Comparison of ENCODE assay signal across 19 cellular contexts in the genomic region with DNA sequence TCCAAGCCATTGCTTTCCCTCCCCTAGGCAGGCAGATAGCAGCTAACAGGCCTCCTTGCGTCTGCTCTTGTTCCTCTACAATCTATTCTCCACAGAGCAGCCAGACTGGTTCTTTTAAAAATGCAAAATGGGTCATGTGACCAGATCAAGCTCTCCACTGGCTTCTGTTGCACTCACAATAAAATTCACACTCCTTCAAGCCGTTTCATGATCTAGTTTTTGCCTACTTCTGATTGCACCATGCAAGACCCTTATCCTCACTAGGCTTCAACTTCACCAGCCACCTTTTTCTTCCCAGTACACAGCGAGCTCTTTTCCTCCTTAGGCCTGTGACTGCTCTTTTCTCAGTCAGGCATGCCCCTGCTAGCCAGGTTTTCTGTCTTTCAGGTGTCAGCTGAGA. TPM values are rescaled to one million over a fixed set of nuclear protein-coding genes. Genes with fewer than 3 reads are reported as not detected.
A peak's percentile ranks its signal among the peaks of the same experiment; 100 is the strongest.
DNase-seq lines count a peak whose midpoint lies in the region; ATAC-seq, FAIRE-seq and TF ChIP-seq lines count a peak whose summit lies in the region.
"Had no signal": no experiment of that assay in that cellular context is flagged by ENCODE, and none has a peak within 500 bp of the region (broad histone marks: within the 10 kb centered on the region; RNA-seq: fewer than 3 reads in every experiment).

No MANE protein-coding gene starts in this region.

- H3K27me3 ChIP-seq in H9 (ENCODE audit: insufficient read depth, low read length) (no peaks in the 10 kb centered on the region), K562 (ENCODE audit: control insufficient read depth in 2 of 2, insufficient read depth in 2 of 2, low read length in 2 of 2) (no peaks in the 10 kb centered on the region; a peak in 3 of 5 replicates), smooth muscle cell (ENCODE audit: low read depth) (no peaks in the 10 kb centered on the region)
- H3K27me3 ChIP-seq: BE2C, gastroesophageal sphincter, SJSA1 had no signal

- H3K4ac ChIP-seq in H9 (ENCODE audit: low read depth, low read length), result no peak overlapping the region

- H3K4me1 Mint-ChIP-seq in H9, result peaks cover 29 to 32% of the 10 kb centered on the region in 2 experiments
- H3K4me1 Mint-ChIP-seq in activated T-helper 1 cell treated with anti-CD3 and anti-CD28 coated beads, Interleukin-12 subunit alpha, Interleukin-12 subunit beta, Interleukin-2, Interleukin-4 antibody, amounts not matched to agents 30 ng/mL and 10 ng/mL and 1 ng/mL, durations not matched to agents 14 hours and 24 hours and 36 hours (ENCODE audit: low read depth), result peaks cover 17% of the 10 kb centered on the region

- H3K56ac ChIP-seq in H9 (ENCODE audit: insufficient read length, low read depth, low read length), result no peak overlapping the region

- H3K27me3 Mint-ChIP-seq in H9 (ENCODE audit: low read depth), result peaks cover 22% of the 10 kb centered on the region
- peaks cover 8% of the 10 kb centered on the region for H3K27me3 Mint-ChIP-seq in activated T-helper 1 cell treated with anti-CD3 and anti-CD28 coated beads, Interleukin-12 subunit alpha, Interleukin-12 subunit beta, Interleukin-2, Interleukin-4 antibody, amounts not matched to agents 30 ng/mL and 10 ng/mL and 1 ng/mL, durations not matched to agents 14 hours and 24 hours and 36 hours (ENCODE audit: insufficient read depth)
- H3K27me3 Mint-ChIP-seq: activated naive CD8-positive, alpha-beta T cell treated with anti-CD3 and anti-CD28 coated beads, Interleukin-2, amount 50 U/mL, for 24 hours; IgD-negative memory B cell had no signal

- H3K9me3 ChIP-seq in H9 (ENCODE audit: control insufficient read depth, low read depth, low read length) (no peaks in the 10 kb centered on the region), K562 (replicated peaks; ENCODE audit: control insufficient read depth, insufficient read depth, low read depth, low read length) (no peaks in the 10 kb centered on the region), smooth muscle cell (replicated peaks; ENCODE audit: low read depth) (no peaks in the 10 kb centered on the region)
- H3K9me3 ChIP-seq: BE2C, gastroesophageal sphincter, SJSA1 had no signal

- no peak overlapping the region for H3K9ac ChIP-seq in H9 (ENCODE audit: extremely low read depth, insufficient read length, low read length)
- H3K9ac ChIP-seq in K562 (ENCODE audit: insufficient read depth in 1 of 2, low read depth in 2 of 2, low read length in 2 of 2), result no peak overlapping the region
- H3K9ac ChIP-seq in smooth muscle cell (ENCODE audit: low read depth), result no peak overlapping the region

- ATAC-seq in K562 (no peak), GM21381 (IDR thresholded peaks at IDR 0.05; ENCODE audit: unreplicated experiment) (no peak), GM19395 (IDR thresholded peaks at IDR 0.05; ENCODE audit: unreplicated experiment) (no peak)
- ATAC-seq: activated naive CD8-positive, alpha-beta T cell treated with anti-CD3 and anti-CD28 coated beads, Interleukin-2, amount 50 U/mL, for 24 hours; activated T-cell treated with anti-CD3 and anti-CD28 coated beads, Interleukin-2, amount 50 U/mL, for 72 hours; gastroesophageal sphincter; PC-3; T-helper 17 cell had no signal

- peak overlapping the region; percentile 34 for H4K5ac ChIP-seq in H9 (ENCODE audit: insufficient read length, low read depth, low read length)

- H3K23ac ChIP-seq in H9 (ENCODE audit: insufficient read length, low read depth, low read length), result no peak overlapping the region

- no peak overlapping the region for H3K14ac ChIP-seq in H9 (ENCODE audit: insufficient read depth, low read length)

- H3K79me2 ChIP-seq in H9 (ENCODE audit: insufficient read depth, low read length) (no peaks in the 10 kb centered on the region), K562 (ENCODE audit: control insufficient read depth, insufficient read depth, low read length) (no peaks in the 10 kb centered on the region), smooth muscle cell (ENCODE audit: low read depth) (no peaks in the 10 kb centered on the region)

- H3T11ph ChIP-seq in H9 (ENCODE audit: low read length), result peak overlapping the region; percentile 9

- H3K27ac ChIP-seq in H9 (ENCODE audit: insufficient read length, low read depth, low read length) (no peak overlapping the region), K562 (ENCODE audit: extremely low read depth, low read depth, low read length) (no peak overlapping the region), smooth muscle cell (ENCODE audit: low read depth) (peak overlapping the region; percentile 10)
- H3K27ac ChIP-seq: gastroesophageal sphincter, SJSA1 had no signal

- H3K9me1 ChIP-seq in K562 (ENCODE audit: control insufficient read depth, insufficient read depth, low read length), result no peaks in the 10 kb centered on the region

- no peaks in the 10 kb centered on the region; a peak in 1 of 5 replicates for H3K9me3 Mint-ChIP-seq in H9
- no peaks in the 10 kb centered on the region for H3K9me3 Mint-ChIP-seq in activated T-helper 1 cell treated with anti-CD3 and anti-CD28 coated beads, Interleukin-12 subunit alpha, Interleukin-12 subunit beta, Interleukin-2, Interleukin-4 antibody, amounts not matched to agents 30 ng/mL and 10 ng/mL and 1 ng/mL, durations not matched to agents 14 hours and 24 hours and 36 hours
- H3K9me3 Mint-ChIP-seq: activated naive CD8-positive, alpha-beta T cell treated with anti-CD3 and anti-CD28 coated beads, Interleukin-2, amount 50 U/mL, for 24 hours; IgD-negative memory B cell had no signal

- no peak overlapping the region for H4K8ac ChIP-seq in H9 (replicated peaks; ENCODE audit: insufficient read length, low read depth, low read length)

- H4K20me1 ChIP-seq in H9 (ENCODE audit: control insufficient read depth, insufficient read depth, insufficient read length) (no peaks in the 10 kb centered on the region), K562 (replicated peaks; ENCODE audit: control insufficient read depth, insufficient read depth, low read length) (no peaks in the 10 kb centered on the region), smooth muscle cell (ENCODE audit: low read depth) (no peaks in the 10 kb centered on the region)

- H3K79me1 ChIP-seq in H9 (ENCODE audit: insufficient read depth, low read depth, low read length, poor library complexity, severe bottlenecking), result no peaks in the 10 kb centered on the region

- no peak overlapping the region for H3K4me3 ChIP-seq in K562
- no peak overlapping the region for H3K4me3 ChIP-seq in smooth muscle cell
- H3K4me3 ChIP-seq: gastroesophageal sphincter, SJSA1 had no signal

- H3K23me2 ChIP-seq in H9 (ENCODE audit: insufficient read length, low read depth, low read length, poor library complexity, severe bottlenecking), result no peaks in the 10 kb centered on the region

- peak overlapping the region; percentile 12 for H2BK12ac ChIP-seq in H9 (ENCODE audit: insufficient read length, low read depth, low read length)

- H2BK5ac ChIP-seq in H9 (ENCODE audit: insufficient read length, low read length), result no peak overlapping the region

- H3K4me1 ChIP-seq in H9 (ENCODE audit: insufficient read depth, low read length) (peaks cover 12% of the 10 kb centered on the region), K562 (replicated peaks in 1 of 2; ENCODE audit: control insufficient read depth in 2 of 2, insufficient read depth in 2 of 2, low read length in 2 of 2) (peaks cover 0 to 4% of the 10 kb centered on the region in 2 experiments; a peak in 2 of 5 replicates), smooth muscle cell (ENCODE audit: low read depth) (no peaks in the 10 kb centered on the region)
- H3K4me1 ChIP-seq: SJSA1 had no signal

- no peak overlapping the region for H2AK5ac ChIP-seq in H9 (ENCODE audit: insufficient read length, low read length)

- peak overlapping the region; percentile 1 to 92 (median 87); a peak in 5 of 7 replicates for H3K27ac Mint-ChIP-seq in H9
- H3K27ac Mint-ChIP-seq in activated T-helper 1 cell treated with anti-CD3 and anti-CD28 coated beads, Interleukin-12 subunit alpha, Interleukin-12 subunit beta, Interleukin-2, Interleukin-4 antibody, amounts not matched to agents 30 ng/mL and 10 ng/mL and 1 ng/mL, durations not matched to agents 14 hours and 24 hours and 36 hours, result no peak overlapping the region
- H3K27ac Mint-ChIP-seq: activated naive CD8-positive, alpha-beta T cell treated with anti-CD3 and anti-CD28 coated beads, Interleukin-2, amount 50 U/mL, for 24 hours; activated T-cell treated with anti-CD3 and anti-CD28 coated beads, Interleukin-2, amount 50 U/mL, for 72 hours; IgD-negative memory B cell; nephron progenitor cell; T-helper 17 cell had no signal

- TF ChIP-seq CTCF in H9 (conservative IDR thresholded peaks at IDR 0.05) (no peak), K562 (IDR thresholded peaks at IDR 0.05 in 2 of 3, conservative IDR thresholded peaks at IDR 0.05 in 1 of 3; ENCODE audit: insufficient read depth in 2 of 3, low read depth in 1 of 3, low read length in 3 of 3) (no peak), smooth muscle cell (IDR thresholded peaks at IDR 0.05; ENCODE audit: borderline replicate concordance, insufficient read depth, poor library complexity, severe bottlenecking) (no peak)

- H3K4me2 ChIP-seq in H9 (ENCODE audit: insufficient read depth, insufficient read length, low read length) (no peak overlapping the region), K562 (ENCODE audit: insufficient read depth, low read length) (no peak overlapping the region), smooth muscle cell (no peak overlapping the region)

- FAIRE-seq in K562 (lab: Jason Lieb, UNC), result no peak

- POLR2A ChIA-PET in K562 (lab: Yijun Ruan, JAX), result interaction anchor here (0.6 kb wide), 1 partner anchor 720 kb away, joined by 3 read pairs; no protein-coding TSS in a partner anchor

- TF ChIP-seq POLR2A in K562 (conservative IDR thresholded peaks at IDR 0.05), result no peak

- H3K36me3 ChIP-seq in K562 (ENCODE audit: control insufficient read depth, insufficient read depth, low read length), result no peaks in the 10 kb centered on the region
- no peaks in the 10 kb centered on the region for H3K36me3 ChIP-seq in smooth muscle cell (ENCODE audit: low read depth)
- H3K36me3 ChIP-seq: BE2C, gastroesophageal sphincter, SJSA1 had no signal

- H3F3A ChIP-seq in smooth muscle cell (ENCODE audit: low read depth), result peaks cover 16% of the 10 kb centered on the region

- H3K4me3 Mint-ChIP-seq in H9, result no peak overlapping the region
- no peak overlapping the region for H3K4me3 Mint-ChIP-seq in activated T-helper 1 cell treated with anti-CD3 and anti-CD28 coated beads, Interleukin-12 subunit alpha, Interleukin-12 subunit beta, Interleukin-2, Interleukin-4 antibody, amounts not matched to agents 30 ng/mL and 10 ng/mL and 1 ng/mL, durations not matched to agents 14 hours and 24 hours and 36 hours
- H3K4me3 Mint-ChIP-seq: activated naive CD8-positive, alpha-beta T cell treated with anti-CD3 and anti-CD28 coated beads, Interleukin-2, amount 50 U/mL, for 24 hours; activated T-cell treated with anti-CD3 and anti-CD28 coated beads, Interleukin-2, amount 50 U/mL, for 72 hours; IgD-negative memory B cell; nephron progenitor cell; T-helper 17 cell had no signal

- no peak overlapping the region for H2BK120ac ChIP-seq in H9 (ENCODE audit: low read depth, low read length, poor library complexity, severe bottlenecking)

- in situ Hi-C loops in K562 (cut with MboI), result no loop called here

- DNase-seq in H9 (peak; percentile 47), K562 (ENCODE audit: extremely low read depth in 1 of 4, low spot score in 3 of 4) (no peak), left kidney (ENCODE audit: low read depth, low spot score) (peak; percentile 38), smooth muscle cell (lab: John Stamatoyannopoulos, UW; ENCODE audit: unreplicated experiment) (no peak), NCI-H2107 treated with DMSO at 0.1 percent for 48 hours (lab: John Stamatoyannopoulos, UW; ENCODE audit: unreplicated experiment) (no peak)
- no peak for DNase-seq in activated T-helper 1 cell treated with anti-CD3 and anti-CD28 coated beads, Interleukin-12 subunit alpha, Interleukin-12 subunit beta, Interleukin-2, Interleukin-4 antibody, amounts not matched to agents 30 ng/mL and 10 ng/mL and 1 ng/mL, durations not matched to agents 14 hours and 24 hours and 36 hours (ENCODE audit: low spot score)
- DNase-seq: activated naive CD8-positive, alpha-beta T cell treated with anti-CD3 and anti-CD28 coated beads, Interleukin-2, amount 50 U/mL, for 24 hours; activated T-cell treated with anti-CD3 and anti-CD28 coated beads, Interleukin-2, amount 50 U/mL, for 72 hours; BE2C; NCI-H2081 treated with DMSO at 0.1 percent for 48 hours; NCI-H748 treated with DMSO at 0.1 percent for 48 hours; nephron progenitor cell; PC-3; T-helper 17 cell had no signal

- no peak for TF ChIP-seq RAD21 in K562 (CRISPR knock-in tag; conservative IDR thresholded peaks at IDR 0.05 in 1 of 2, IDR thresholded peaks at IDR 0.05 in 1 of 2)

- peak overlapping the region; percentile 60 for H3K18ac ChIP-seq in H9 (ENCODE audit: insufficient read length, low read depth, low read length)

- H3K36me3 Mint-ChIP-seq in H9 (ENCODE audit: insufficient read depth in 1 of 3, low read depth in 3 of 3), result peaks cover 0 to 9% (median 0%) of the 10 kb centered on the region in 3 experiments; a peak in 2 of 7 replicates
- no peaks in the 10 kb centered on the region for H3K36me3 Mint-ChIP-seq in activated T-helper 1 cell treated with anti-CD3 and anti-CD28 coated beads, Interleukin-12 subunit alpha, Interleukin-12 subunit beta, Interleukin-2, Interleukin-4 antibody, amounts not matched to agents 30 ng/mL and 10 ng/mL and 1 ng/mL, durations not matched to agents 14 hours and 24 hours and 36 hours (ENCODE audit: low read depth)

- no peak overlapping the region for H2BK15ac ChIP-seq in H9 (ENCODE audit: low read depth, low read length)

- no peak overlapping the region for H2BK20ac ChIP-seq in H9 (ENCODE audit: low read depth, low read length, poor library complexity, severe bottlenecking)

- BruUV-seq in K562 (replicated peaks; lab: Mats Ljungman, UMichigan), result no TSS peak

- intact Hi-C loops in K562 (cut with micrococcal nuclease), result no loop called here
- intact Hi-C loops in activated T-helper 1 cell treated with anti-CD3 and anti-CD28 coated beads, Interleukin-12 subunit alpha, Interleukin-12 subunit beta, Interleukin-2, Interleukin-4 antibody, amounts not matched to agents 30 ng/mL and 10 ng/mL and 1 ng/mL, durations not matched to agents 14 hours and 24 hours and 36 hours (cut with micrococcal nuclease), result loop anchor here (10.0 kb wide), 1 partner anchor 1988 kb away; the partner anchor contains the start of gene STK38L

- CTCF ChIA-PET in K562 (lab: Yijun Ruan, JAX; ENCODE audit: low intra/inter-chr PET ratio), result no interaction called here

- H4K91ac ChIP-seq in H9 (ENCODE audit: insufficient read length, low read depth, low read length), result no peak overlapping the region

- no peak for TF ChIP-seq EP300 in K562 (IDR thresholded peaks at IDR 0.05; ENCODE audit: low read length)

- WGBS in H9 (ENCODE audit: extremely low coverage, insufficient read length, low lambda C conversion rate), result no CpG with 5 or more reads among the region's 3 CpGs
- 16% methylated on average over 3 of the region's 3 CpGs for WGBS in K562 (ENCODE audit: insufficient coverage, low coverage, missing lambda C conversion rate)
- WGBS in smooth muscle cell (ENCODE audit: low lambda C conversion rate), result 36% methylated on average over 3 of the region's 3 CpGs

- H2AFZ ChIP-seq in H9 (ENCODE audit: low read length) (peak overlapping the region; percentile 99), K562 (ENCODE audit: low read depth, low read length) (no peak overlapping the region), smooth muscle cell (ENCODE audit: low read depth) (peak overlapping the region; percentile 64)

RNA-seq across cellular contexts. Expression of gene KRAS, which starts 6.1 kb away (rescaled TPM):
- total RNA-seq in H9 (2021), result 46.3 and 47.5 TPM in 2 replicates
- total RNA-seq in K562 (2011; cell fraction: chromatin; rRNA removed; ENCODE audit: low replicate concordance), result 3.7 and 16.4 TPM in 2 replicates
- 1.7 and 3.3 TPM in 2 replicates for total RNA-seq in K562 (2011; cell fraction: nucleolus; rRNA removed)
- total RNA-seq in K562 (2011; cell fraction: nucleoplasm; rRNA removed), result 10.5 and 22.4 TPM in 2 replicates
- 7.2 and 8.1 TPM in 2 replicates for total RNA-seq in K562 (2014; rRNA removed)
- 14.9 and 18.9 TPM in 2 replicates for total RNA-seq in K562 (2014; rRNA removed; fragmentation: Illumina TruSeq; extraction: Trizol)
- total RNA-seq in K562 (2015; rRNA removed; fragmentation: Illumina TruSeq; extraction: Trizol), result 12.2 and 12.7 TPM in 2 replicates
- 16.5 and 19.0 TPM in 2 replicates for total RNA-seq in K562 (2021)
- 15.8 and 21.2 TPM in 2 replicates for polyA plus RNA-seq in K562 (2011; rRNA removed)
- 5.2 and 11.1 TPM in 2 replicates for polyA plus RNA-seq in K562 (2011; cell fraction: cytosol; rRNA removed)
- polyA plus RNA-seq in K562 (2011; cell fraction: nucleus; rRNA removed), result 2.9 and 5.5 TPM in 2 replicates
- 10.2 and 10.3 TPM in 2 replicates for polyA plus RNA-seq in K562 (2012)
- polyA plus RNA-seq in K562 (2014; fragmentation: Illumina TruSeq; extraction: Trizol), result 17.6 and 19.8 TPM in 2 replicates
- 1 to 10 TPM; 7.4 to 8.4 TPM for polyA plus RNA-seq in K562 (2014; fragmentation: Nextera tagmentation; extraction: Ambion mirVana)
- polyA plus RNA-seq in K562 (2014; rRNA removed), result 11.5 and 12.2 TPM in 2 replicates
- polyA minus RNA-seq in K562 (2011; rRNA and poly(A)+ RNA removed), result 16.2 and 19.1 TPM in 2 replicates
- 8.9 and 11.5 TPM in 2 replicates for polyA minus RNA-seq in K562 (2011; cell fraction: cytosol; rRNA and poly(A)+ RNA removed)
- 6.1 and 9.4 TPM in 2 replicates for polyA minus RNA-seq in K562 (2011; cell fraction: nucleus; rRNA and poly(A)+ RNA removed)
- 16.2 and 17.1 TPM in 2 replicates for total RNA-seq in smooth muscle cell
- polyA plus RNA-seq in smooth muscle cell, result 15.5 and 37.0 TPM in 2 replicates
- 43.1 and 43.3 TPM in 2 replicates for total RNA-seq in activated T-helper 1 cell treated with anti-CD3 and anti-CD28 coated beads, Interleukin-12 subunit alpha, Interleukin-12 subunit beta, Interleukin-2, Interleukin-4 antibody, amounts not matched to agents 30 ng/mL and 10 ng/mL and 1 ng/mL, durations not matched to agents 14 hours and 24 hours and 36 hours

Comparison
In these comparisons a context has a peak if more than half of its experiments do, and no peak if none do; other contexts are left out.
1. DNase-seq: peak in H9 (single experiment) and left kidney (single experiment); none in K562 (0 of 4), smooth muscle cell (single experiment), NCI-H2107 treated with DMSO at 0.1 percent for 48 hours (single experiment) and activated T-helper 1 cell treated with anti-CD3 and anti-CD28 coated beads, Interleukin-12 subunit alpha, Interleukin-12 subunit beta, Interleukin-2, Interleukin-4 antibody, amounts not matched to agents 30 ng/mL and 10 ng/mL and 1 ng/mL, durations not matched to agents 14 hours and 24 hours and 36 hours (single experiment).